In the genomic region with DNA sequence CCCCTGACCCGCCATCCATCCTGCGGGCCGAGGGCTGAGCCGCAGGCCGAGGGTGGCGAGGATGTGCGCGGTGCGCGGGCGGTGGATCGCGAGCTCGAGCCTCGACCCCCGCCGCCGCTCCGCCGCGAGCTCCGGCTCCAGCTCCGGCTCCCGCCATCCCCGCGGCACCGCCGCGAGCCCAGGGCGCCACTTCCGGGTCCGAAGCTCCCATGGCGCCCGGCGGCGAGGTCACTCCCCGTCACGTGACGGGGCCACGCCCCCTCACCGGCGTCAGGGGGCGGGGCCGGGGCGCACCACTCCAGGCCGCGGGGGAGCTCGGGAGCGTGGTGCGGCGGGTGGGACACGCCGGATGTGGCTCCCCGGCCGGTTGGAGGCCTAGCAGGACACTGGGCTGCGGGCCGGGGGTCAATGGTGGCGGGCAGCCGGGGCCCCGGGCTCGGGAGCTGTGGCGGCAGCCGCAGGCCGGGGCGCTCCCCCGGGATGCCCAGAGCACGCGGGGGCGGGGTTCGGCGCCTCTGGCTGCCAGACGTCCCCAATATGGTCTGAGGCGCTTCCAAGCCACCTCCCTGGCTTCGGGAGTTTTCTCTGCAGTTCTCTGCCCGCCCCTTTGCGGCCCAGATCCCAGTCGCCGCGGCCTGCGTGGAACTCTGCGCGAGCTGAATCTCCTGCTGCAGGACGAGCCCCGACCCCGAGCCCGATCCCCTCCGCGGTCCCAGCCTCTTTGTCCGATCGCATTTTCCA, we compare ENCODE assay signal across 2 cellular contexts.
TF ChIP-seq lines count a peak whose summit lies in the region.

A gene with protein sequence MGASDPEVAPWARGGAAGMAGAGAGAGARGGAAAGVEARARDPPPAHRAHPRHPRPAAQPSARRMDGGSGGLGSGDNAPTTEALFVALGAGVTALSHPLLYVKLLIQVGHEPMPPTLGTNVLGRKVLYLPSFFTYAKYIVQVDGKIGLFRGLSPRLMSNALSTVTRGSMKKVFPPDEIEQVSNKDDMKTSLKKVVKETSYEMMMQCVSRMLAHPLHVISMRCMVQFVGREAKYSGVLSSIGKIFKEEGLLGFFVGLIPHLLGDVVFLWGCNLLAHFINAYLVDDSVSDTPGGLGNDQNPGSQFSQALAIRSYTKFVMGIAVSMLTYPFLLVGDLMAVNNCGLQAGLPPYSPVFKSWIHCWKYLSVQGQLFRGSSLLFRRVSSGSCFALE (minus strand): TSS at position 234 of the 741 bp plus-strand sequence. CDS start 23 bp downstream, at position 211.

TF ChIP-seq in GM23338, 12 proteins besides CTCF, POLR2A, EP300 and RAD21 (continued from another document):
- TF ChIP-seq, protein P1, sequence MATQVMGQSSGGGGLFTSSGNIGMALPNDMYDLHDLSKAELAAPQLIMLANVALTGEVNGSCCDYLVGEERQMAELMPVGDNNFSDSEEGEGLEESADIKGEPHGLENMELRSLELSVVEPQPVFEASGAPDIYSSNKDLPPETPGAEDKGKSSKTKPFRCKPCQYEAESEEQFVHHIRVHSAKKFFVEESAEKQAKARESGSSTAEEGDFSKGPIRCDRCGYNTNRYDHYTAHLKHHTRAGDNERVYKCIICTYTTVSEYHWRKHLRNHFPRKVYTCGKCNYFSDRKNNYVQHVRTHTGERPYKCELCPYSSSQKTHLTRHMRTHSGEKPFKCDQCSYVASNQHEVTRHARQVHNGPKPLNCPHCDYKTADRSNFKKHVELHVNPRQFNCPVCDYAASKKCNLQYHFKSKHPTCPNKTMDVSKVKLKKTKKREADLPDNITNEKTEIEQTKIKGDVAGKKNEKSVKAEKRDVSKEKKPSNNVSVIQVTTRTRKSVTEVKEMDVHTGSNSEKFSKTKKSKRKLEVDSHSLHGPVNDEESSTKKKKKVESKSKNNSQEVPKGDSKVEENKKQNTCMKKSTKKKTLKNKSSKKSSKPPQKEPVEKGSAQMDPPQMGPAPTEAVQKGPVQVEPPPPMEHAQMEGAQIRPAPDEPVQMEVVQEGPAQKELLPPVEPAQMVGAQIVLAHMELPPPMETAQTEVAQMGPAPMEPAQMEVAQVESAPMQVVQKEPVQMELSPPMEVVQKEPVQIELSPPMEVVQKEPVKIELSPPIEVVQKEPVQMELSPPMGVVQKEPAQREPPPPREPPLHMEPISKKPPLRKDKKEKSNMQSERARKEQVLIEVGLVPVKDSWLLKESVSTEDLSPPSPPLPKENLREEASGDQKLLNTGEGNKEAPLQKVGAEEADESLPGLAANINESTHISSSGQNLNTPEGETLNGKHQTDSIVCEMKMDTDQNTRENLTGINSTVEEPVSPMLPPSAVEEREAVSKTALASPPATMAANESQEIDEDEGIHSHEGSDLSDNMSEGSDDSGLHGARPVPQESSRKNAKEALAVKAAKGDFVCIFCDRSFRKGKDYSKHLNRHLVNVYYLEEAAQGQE (IDR thresholded peaks at IDR 0.05; ENCODE audit: unreplicated experiment), result peak; percentile 23
- TF ChIP-seq NANOG (IDR thresholded peaks at IDR 0.05; ENCODE audit: borderline replicate concordance), result no peak
- peak; percentile 86 for TF ChIP-seq CREB1 (CRISPR knock-in tag; IDR thresholded peaks at IDR 0.05; ENCODE audit: low read depth)

TF ChIP-seq in neural cell, 6 proteins besides CTCF, POLR2A, EP300 and RAD21 (continued from another document):
- TF ChIP-seq, protein P1 (IDR thresholded peaks at IDR 0.05; ENCODE audit: borderline replicate concordance), result no peak
- TF ChIP-seq TAF1 (IDR thresholded peaks at IDR 0.05; ENCODE audit: low read depth), result peak; percentile 25
- peak; percentile 92 for TF ChIP-seq POLR2AphosphoS5 (IDR thresholded peaks at IDR 0.05)
- TF ChIP-seq MXI1 (conservative IDR thresholded peaks at IDR 0.05; ENCODE audit: poor library complexity, severe bottlenecking), result peak; percentile 92
